In genomic region chr4:25814323-25814722, GRCh38 we compare ENCODE assay signal across 12 cellular contexts. TPM values are rescaled to one million over a fixed set of nuclear protein-coding genes. Genes with fewer than 3 reads are reported as not detected.
DNase-seq lines count a peak whose midpoint lies in the region; ATAC-seq and TF ChIP-seq lines count a peak whose summit lies in the region.
"Had no signal": no experiment of that assay in that cellular context is flagged by ENCODE, and none has a peak within 500 bp of the region (broad histone marks: within the 10 kb centered on the region; RNA-seq: fewer than 3 reads in every experiment).

No MANE protein-coding gene starts in this region.

- H2AFZ ChIP-seq in neural progenitor cell (replicated peaks) = no peak overlapping the region

- TF ChIP-seq CTCF in RWPE2 (IDR thresholded peaks at IDR 0.05; ENCODE audit: poor library complexity, severe bottlenecking) (no peak), fibroblast of pulmonary artery (IDR thresholded peaks at IDR 0.05; ENCODE audit: low read length, missing control alignments) (no peak), neural progenitor cell (IDR thresholded peaks at IDR 0.05) (no peak)

- peak overlapping the region; percentile 81 for H3K27ac Mint-ChIP-seq in neural progenitor cell
- H3K27ac Mint-ChIP-seq: memory B cell had no signal

- H3K4me2 ChIP-seq in neural progenitor cell = peak overlapping the region; percentile 48

- H3K79me2 ChIP-seq in neural progenitor cell (ENCODE audit: low read depth) = no peaks in the 10 kb centered on the region

- H3K4me1 ChIP-seq in RWPE2 (ENCODE audit: insufficient read depth, poor library complexity, severe bottlenecking) (peaks cover 35% of the 10 kb centered on the region), neural progenitor cell (peaks cover 10% of the 10 kb centered on the region)

- H4K20me1 ChIP-seq in neural progenitor cell (ENCODE audit: low read depth) = no peaks in the 10 kb centered on the region

- H3K36me3 ChIP-seq in RWPE2 (ENCODE audit: low read depth) (peaks cover 9% of the 10 kb centered on the region; the same call in 1 of the 2 replicates), neural progenitor cell (no peaks in the 10 kb centered on the region)

- H3K4me3 Mint-ChIP-seq in neural progenitor cell = no peak overlapping the region
- H3K4me3 Mint-ChIP-seq: memory B cell had no signal

- DNase-seq in A172 (ENCODE audit: low spot score) = peak; percentile 69
- DNase-seq in RWPE2 (ENCODE audit: low spot score) = peak; percentile 74
- peak; percentile 79 for DNase-seq in fibroblast of pulmonary artery (ENCODE audit: low read depth)
- DNase-seq in neural progenitor cell (ENCODE audit: low spot score) = no peak
- no peak for DNase-seq in GOT3 (lab: John Stamatoyannopoulos, UW)
- no peak for DNase-seq in germinal center (ENCODE audit: low spot score)
- DNase-seq: activated CD4-positive, alpha-beta T cell treated with anti-CD3 and anti-CD28 coated beads, Interleukin-2, amount 50 U/mL, for 4 hours; NCI-H2107; SIG-M5 had no signal

- no peak overlapping the region for H3K4me3 ChIP-seq in RWPE2 (ENCODE audit: severe bottlenecking)
- H3K4me3 ChIP-seq in fibroblast of pulmonary artery (replicated peaks; ENCODE audit: low read depth, low read length) = no peak overlapping the region
- no peak overlapping the region for H3K4me3 ChIP-seq in neural progenitor cell

- no peak overlapping the region for H3K9ac ChIP-seq in neural progenitor cell

- peak overlapping the region; percentile 92 for H3K27ac ChIP-seq in RWPE2 (ENCODE audit: poor library complexity, severe bottlenecking)
- H3K27ac ChIP-seq in neural progenitor cell = no peak overlapping the region

- no peaks in the 10 kb centered on the region for H3F3A ChIP-seq in neural progenitor cell (ENCODE audit: low read depth)

- peak; percentile 81 for ATAC-seq in RWPE2 (ENCODE audit: low read depth)
- ATAC-seq in HG03565 (IDR thresholded peaks at IDR 0.05; ENCODE audit: unreplicated experiment) = no peak
- ATAC-seq in GM18861 (IDR thresholded peaks at IDR 0.05; ENCODE audit: unreplicated experiment) = no peak

- H3K27me3 Mint-ChIP-seq in neural progenitor cell (ENCODE audit: insufficient read depth, low read depth) = peaks cover 9% of the 10 kb centered on the region
- H3K27me3 Mint-ChIP-seq: memory B cell had no signal

- no peaks in the 10 kb centered on the region for H3K9me3 ChIP-seq in RWPE2 (ENCODE audit: severe bottlenecking)
- no peaks in the 10 kb centered on the region for H3K9me3 ChIP-seq in neural progenitor cell (ENCODE audit: low read depth)

- peaks cover 6% of the 10 kb centered on the region for H3K36me3 Mint-ChIP-seq in neural progenitor cell

- peaks cover 21% of the 10 kb centered on the region for H3K4me1 Mint-ChIP-seq in neural progenitor cell
- H3K4me1 Mint-ChIP-seq: memory B cell had no signal

- no peaks in the 10 kb centered on the region for H3K9me3 Mint-ChIP-seq in neural progenitor cell
- H3K9me3 Mint-ChIP-seq: memory B cell had no signal

- no peaks in the 10 kb centered on the region for H3K27me3 ChIP-seq in RWPE2 (ENCODE audit: insufficient read depth, poor library complexity, severe bottlenecking)
- H3K27me3 ChIP-seq in neural progenitor cell = no peaks in the 10 kb centered on the region

RNA-seq across cellular contexts. Expression of gene SEL1L3, which starts 48.5 kb away (rescaled TPM):
- 66.6 and 67.0 TPM in 2 replicates for total RNA-seq in A172 (2014; rRNA removed; shearing (Covaris generic))
- total RNA-seq in neural progenitor cell (ENCODE audit: low replicate concordance) = 49.6 and 87.2 TPM in 2 replicates

Comparison
In these comparisons a context has a peak if more than half of its experiments do, and no peak if none do; other contexts are left out.
1. DNase-seq: peak in A172 (single experiment), RWPE2 (single experiment) and fibroblast of pulmonary artery (single experiment); none in neural progenitor cell (single experiment), GOT3 (single experiment) and germinal center (single experiment).